In the genomic region with DNA sequence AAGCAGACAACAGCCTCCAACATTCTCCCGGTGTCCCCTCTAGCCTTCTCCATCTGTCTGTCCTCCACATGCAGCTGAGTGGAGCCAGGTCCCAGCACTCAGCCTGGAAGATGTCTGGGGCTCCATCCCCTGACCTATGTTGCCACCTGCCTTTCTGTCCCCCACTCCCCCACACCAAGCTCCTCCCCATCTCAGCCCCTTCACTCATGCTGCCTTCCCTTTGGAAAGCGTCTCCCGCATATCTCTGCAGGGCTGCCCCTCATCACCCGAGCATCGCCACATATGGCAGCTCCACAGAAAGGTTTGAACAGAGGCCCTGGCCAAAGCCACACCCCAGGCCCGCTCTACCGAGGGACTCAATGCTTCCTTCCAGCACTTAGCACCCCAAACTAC, we compare ENCODE assay signal across 11 cellular contexts. TPM values are rescaled to one million over a fixed set of nuclear protein-coding genes. Genes with fewer than 3 reads are reported as not detected.
DNase-seq lines count a peak whose midpoint lies in the region; ATAC-seq and TF ChIP-seq lines count a peak whose summit lies in the region.
"Had no signal": no experiment of that assay in that cellular context is flagged by ENCODE, and none has a peak within 500 bp of the region (broad histone marks: within the 10 kb centered on the region; RNA-seq: fewer than 3 reads in every experiment).

No MANE protein-coding gene starts in this region.

- H3K9me3 ChIP-seq in stomach, result no peaks in the 10 kb centered on the region

- H3K36me3 ChIP-seq in stomach, result peaks cover 0 to 4% (median 0%) of the 10 kb centered on the region in 4 donors

- intact Hi-C loops in stomach (cut with DNase I; ENCODE audit: low total_unique reads), result no loop called here

- 87 to 95% (median 90%) methylated on average over 7 of the region's 7 CpGs for WGBS in stomach, 5 donors

- H3K27ac Mint-ChIP-seq in T-helper 2 cell treated with Interferon-gamma antibody and Interleukin-4, amounts not matched to agents 5 μg/mL and 100 μg/mL, for 36 hours, result peak overlapping the region; percentile 94
- H3K27ac Mint-ChIP-seq in activated naive CD4-positive, alpha-beta T cell treated with anti-CD3 and anti-CD28 coated beads, Interleukin-2, amount 50 U/mL, for 72 hours, result peak overlapping the region; percentile 73 to 89
- H3K27ac Mint-ChIP-seq in memory B cell, result peak overlapping the region; percentile 4

- no peak for TF ChIP-seq EP300 in stomach (IDR thresholded peaks at IDR 0.05)

- ATAC-seq in activated naive CD4-positive, alpha-beta T cell treated with anti-CD3 and anti-CD28 coated beads, Interleukin-2, amount 50 U/mL, for 72 hours, result no peak
- ATAC-seq in memory B cell (ENCODE audit: low read depth), result no peak
- no peak for ATAC-seq in GM18873 (IDR thresholded peaks at IDR 0.05; ENCODE audit: low FRiP score, unreplicated experiment)
- ATAC-seq in GM18858 (IDR thresholded peaks at IDR 0.05; ENCODE audit: unreplicated experiment), result no peak

- peaks cover 76% of the 10 kb centered on the region for H3K4me1 Mint-ChIP-seq in T-helper 2 cell treated with Interferon-gamma antibody and Interleukin-4, amounts not matched to agents 5 μg/mL and 100 μg/mL, for 36 hours (ENCODE audit: low read depth)
- peaks cover 16% of the 10 kb centered on the region for H3K4me1 Mint-ChIP-seq in memory B cell

- H3K4me1 ChIP-seq in stomach, result peaks cover 29 to 66% (median 58%) of the 10 kb centered on the region in 4 donors

- H3K9me3 Mint-ChIP-seq in T-helper 2 cell treated with Interferon-gamma antibody and Interleukin-4, amounts not matched to agents 5 μg/mL and 100 μg/mL, for 36 hours, result peaks cover 8% of the 10 kb centered on the region
- no peaks in the 10 kb centered on the region for H3K9me3 Mint-ChIP-seq in activated naive CD4-positive, alpha-beta T cell treated with anti-CD3 and anti-CD28 coated beads, Interleukin-2, amount 50 U/mL, for 72 hours
- H3K9me3 Mint-ChIP-seq in memory B cell, result peaks cover 2% of the 10 kb centered on the region

- H3K36me3 Mint-ChIP-seq in T-helper 2 cell treated with Interferon-gamma antibody and Interleukin-4, amounts not matched to agents 5 μg/mL and 100 μg/mL, for 36 hours (ENCODE audit: low read depth), result peaks cover 52% of the 10 kb centered on the region
- H3K36me3 Mint-ChIP-seq in activated naive CD4-positive, alpha-beta T cell treated with anti-CD3 and anti-CD28 coated beads, Interleukin-2, amount 50 U/mL, for 72 hours, result peaks cover 19 to 32% of the 10 kb centered on the region in 2 donors
- peaks cover 14% of the 10 kb centered on the region for H3K36me3 Mint-ChIP-seq in memory B cell

- no peaks in the 10 kb centered on the region for H3K27me3 Mint-ChIP-seq in T-helper 2 cell treated with Interferon-gamma antibody and Interleukin-4, amounts not matched to agents 5 μg/mL and 100 μg/mL, for 36 hours (ENCODE audit: low read depth)
- no peaks in the 10 kb centered on the region for H3K27me3 Mint-ChIP-seq in memory B cell

- peak overlapping the region; percentile 74 for H3K4me3 Mint-ChIP-seq in T-helper 2 cell treated with Interferon-gamma antibody and Interleukin-4, amounts not matched to agents 5 μg/mL and 100 μg/mL, for 36 hours
- H3K4me3 Mint-ChIP-seq in memory B cell, result no peak overlapping the region

- peak overlapping the region; percentile 8 to 86 (median 84) for H3K27ac ChIP-seq in stomach

- DNase-seq in T-helper 2 cell treated with Interferon-gamma antibody and Interleukin-4, amounts not matched to agents 5 μg/mL and 100 μg/mL, for 36 hours (ENCODE audit: low spot score), result no peak
- DNase-seq in T-helper 2 cell (no peak), memory B cell (ENCODE audit: low spot score in 2 of 2) (no peak), stomach (no peak)
- peak in 1 of 2 donors; percentile 31 for DNase-seq in activated naive CD4-positive, alpha-beta T cell treated with anti-CD3 and anti-CD28 coated beads, Interleukin-2, amount 50 U/mL, for 72 hours (ENCODE audit: low spot score in 2 of 2)
- no peak for DNase-seq in stimulated activated CD4-positive, alpha-beta T cell treated with anti-CD3 and anti-CD28 coated beads, Interleukin-1b, Interleukin-23, amount 100 ng/mL, for 48 hours
- DNase-seq: GOT3; MM.1S; stimulated activated naive CD4-positive, alpha-beta T cell treated with Interleukin-2 at 50 U/mL for 16 hours had no signal

- TF ChIP-seq CTCF in stomach (IDR thresholded peaks at IDR 0.05), result no peak

- no peak for TF ChIP-seq POLR2A in stomach (IDR thresholded peaks at IDR 0.05)

- H3K27me3 ChIP-seq in stomach, result no peaks in the 10 kb centered on the region

- H3K4me3 ChIP-seq in stomach, result no peak overlapping the region

RNA-seq across cellular contexts. Expression of a gene that starts 24.2 kb away (rescaled TPM):
- 100 to 1,000 TPM; 106 to 132 TPM for total RNA-seq in activated naive CD4-positive, alpha-beta T cell treated with anti-CD3 and anti-CD28 coated beads, Interleukin-2, amount 50 U/mL, for 72 hours
- total RNA-seq in stomach, result 100 to 1,000 TPM in 1 of 5 donors, 10 to 100 TPM in 3, 1 to 10 TPM in 1; 9.3 to 120 (median 24.1) TPM
- 10 to 100 TPM; 53.5 to 67.0 (median 66.0) TPM for polyA plus RNA-seq in stomach

RNA-seq across cellular contexts. Expression of a gene that starts 41.0 kb away (rescaled TPM):
- total RNA-seq in activated naive CD4-positive, alpha-beta T cell treated with anti-CD3 and anti-CD28 coated beads, Interleukin-2, amount 50 U/mL, for 72 hours, result 10 to 100 TPM in 1 of 2 donors, 1 to 10 TPM in 1; 9.2 to 10.8 TPM
- 10 to 100 TPM in 1 of 5 donors, 1 to 10 TPM in 4; 1.4 to 58.3 (median 3.1) TPM for total RNA-seq in stomach
- 1 to 10 TPM; 2.7 to 3.5 (median 2.7) TPM for polyA plus RNA-seq in stomach

Comparison
In these comparisons a context has a peak if more than half of its experiments do, and no peak if none do; other contexts are left out.
1. H3K27ac Mint-ChIP-seq: peak in every context shown above with its lines; median percentile 94 in T-helper 2 cell treated with Interferon-gamma antibody and Interleukin-4, amounts not matched to agents 5 μg/mL and 100 μg/mL, for 36 hours; 81 in activated naive CD4-positive, alpha-beta T cell treated with anti-CD3 and anti-CD28 coated beads, Interleukin-2, amount 50 U/mL, for 72 hours; 4 in memory B cell.